In genomic region chr3:155688481-155688880, GRCh38 we compare ENCODE assay signal across 39 cellular contexts. TPM values are rescaled to one million over a fixed set of nuclear protein-coding genes. Genes with fewer than 3 reads are reported as not detected.
"Had no signal": no experiment of that assay in that cellular context is flagged by ENCODE, and none has a peak within 500 bp of the region (broad histone marks: within the 10 kb centered on the region; RNA-seq: fewer than 3 reads in every experiment).

No MANE protein-coding gene starts in this region.

- H3K4me3 ChIP-seq: adrenal gland, ascending aorta, body of pancreas, breast epithelium, cardiac muscle cell had no signal

- H3K4me1 Mint-ChIP-seq: activated naive CD4-positive, alpha-beta T cell treated with anti-CD3 and anti-CD28 coated beads, Interleukin-2, amount 10 ng/mL, durations not matched to agents 7 days and 5 days; activated naive CD4-positive, alpha-beta T cell treated with anti-CD3 and anti-CD28 coated beads, Interleukin-2, amount 50 U/mL, for 24 hours; activated naive CD8-positive, alpha-beta T cell treated with anti-CD3 and anti-CD28 coated beads for 36 hours; activated naive CD8-positive, alpha-beta T cell treated with anti-CD3 and anti-CD28 coated beads, Interleukin-2, amount 10 ng/mL, durations not matched to agents 7 days and 5 days; activated naive CD8-positive, alpha-beta T cell treated with anti-CD3 and anti-CD28 coated beads, Interleukin-2, amount 50 U/mL, for 24 hours; activated T-helper 17 cell treated with anti-CD3 and anti-CD28 coated beads, Interleukin-2, amount 50 U/mL, for 72 hours; central memory CD8-positive, alpha-beta T cell had no signal

- H3K9me3 Mint-ChIP-seq: activated naive CD4-positive, alpha-beta T cell treated with anti-CD3 and anti-CD28 coated beads for 36 hours; activated naive CD4-positive, alpha-beta T cell treated with anti-CD3 and anti-CD28 coated beads, Interleukin-2, amount 10 ng/mL, durations not matched to agents 7 days and 5 days; activated naive CD4-positive, alpha-beta T cell treated with anti-CD3 and anti-CD28 coated beads, Interleukin-2, amount 50 U/mL, for 24 hours; activated naive CD4-positive, alpha-beta T cell treated with anti-CD3 and anti-CD28 coated beads, Interleukin-2, amount 50 U/mL, for 72 hours; activated naive CD8-positive, alpha-beta T cell treated with anti-CD3 and anti-CD28 coated beads for 36 hours; activated naive CD8-positive, alpha-beta T cell treated with anti-CD3 and anti-CD28 coated beads, Interleukin-2, amount 10 ng/mL, durations not matched to agents 7 days and 5 days; activated naive CD8-positive, alpha-beta T cell treated with anti-CD3 and anti-CD28 coated beads, Interleukin-2, amount 50 U/mL, for 24 hours; activated T-cell treated with anti-CD3 and anti-CD28 coated beads, Interleukin-2, amount 50 U/mL, for 24 hours; activated T-cell treated with anti-CD3 and anti-CD28 coated beads, Interleukin-2, amount 50 U/mL, for 4 hours; activated T-cell treated with anti-CD3 and anti-CD28 coated beads, Interleukin-2, amount 50 U/mL, for 72 hours; activated T-helper 1 cell treated with anti-CD3 and anti-CD28 coated beads, Interleukin-12 subunit alpha, Interleukin-12 subunit beta, Interleukin-2, Interleukin-4 antibody, amounts not matched to agents 30 ng/mL and 10 ng/mL and 1 ng/mL, durations not matched to agents 14 hours and 24 hours and 36 hours; activated T-helper 17 cell treated with anti-CD3 and anti-CD28 coated beads, Interleukin-2, amount 50 U/mL, for 72 hours; activated T-helper 2 cell treated with anti-CD3 and anti-CD28 coated beads, Interferon-gamma antibody, Interleukin-2, Interleukin-4, amounts not matched to agents 10 μg/mL and 5 μg/mL and 100 μg/mL, durations not matched to agents 14 hours and 24 hours and 36 hours; central memory CD8-positive, alpha-beta T cell had no signal

- H3K4me1 ChIP-seq: adrenal gland, ascending aorta, body of pancreas, breast epithelium had no signal

- H3K27me3 ChIP-seq: adrenal gland, ascending aorta, body of pancreas, brain microvascular endothelial cell, breast epithelium, cardiac muscle cell had no signal

- H3K9me3 ChIP-seq: adrenal gland, ascending aorta, body of pancreas, breast epithelium had no signal

- H3K4me3 Mint-ChIP-seq: activated naive CD4-positive, alpha-beta T cell treated with anti-CD3 and anti-CD28 coated beads for 36 hours; activated naive CD4-positive, alpha-beta T cell treated with anti-CD3 and anti-CD28 coated beads, Interleukin-2, amount 10 ng/mL, durations not matched to agents 7 days and 5 days; activated naive CD4-positive, alpha-beta T cell treated with anti-CD3 and anti-CD28 coated beads, Interleukin-2, amount 50 U/mL, for 24 hours; activated naive CD8-positive, alpha-beta T cell; activated naive CD8-positive, alpha-beta T cell treated with anti-CD3 and anti-CD28 coated beads for 36 hours; activated naive CD8-positive, alpha-beta T cell treated with anti-CD3 and anti-CD28 coated beads, Interleukin-2, amount 10 ng/mL, durations not matched to agents 7 days and 5 days; activated naive CD8-positive, alpha-beta T cell treated with anti-CD3 and anti-CD28 coated beads, Interleukin-2, amount 50 U/mL, for 24 hours; activated T-cell treated with anti-CD3 and anti-CD28 coated beads, Interleukin-2, amount 50 U/mL, for 24 hours; activated T-cell treated with anti-CD3 and anti-CD28 coated beads, Interleukin-2, amount 50 U/mL, for 4 hours; activated T-cell treated with anti-CD3 and anti-CD28 coated beads, Interleukin-2, amount 50 U/mL, for 72 hours; activated T-helper 1 cell treated with anti-CD3 and anti-CD28 coated beads, Interleukin-12 subunit alpha, Interleukin-12 subunit beta, Interleukin-2, Interleukin-4 antibody, amounts not matched to agents 30 ng/mL and 10 ng/mL and 1 ng/mL, durations not matched to agents 14 hours and 24 hours and 36 hours; activated T-helper 17 cell treated with anti-CD3 and anti-CD28 coated beads, Interleukin-2, amount 50 U/mL, for 72 hours; brain; central memory CD8-positive, alpha-beta T cell had no signal

- H3K36me3 Mint-ChIP-seq: activated naive CD4-positive, alpha-beta T cell treated with anti-CD3 and anti-CD28 coated beads, Interleukin-2, amount 10 ng/mL, durations not matched to agents 7 days and 5 days; activated naive CD4-positive, alpha-beta T cell treated with anti-CD3 and anti-CD28 coated beads, Interleukin-2, amount 50 U/mL, for 24 hours; activated naive CD4-positive, alpha-beta T cell treated with anti-CD3 and anti-CD28 coated beads, Interleukin-2, amount 50 U/mL, for 72 hours; activated naive CD8-positive, alpha-beta T cell; activated naive CD8-positive, alpha-beta T cell treated with anti-CD3 and anti-CD28 coated beads for 36 hours; activated naive CD8-positive, alpha-beta T cell treated with anti-CD3 and anti-CD28 coated beads, Interleukin-2, amount 10 ng/mL, durations not matched to agents 7 days and 5 days had no signal

- H3K36me3 ChIP-seq: adrenal gland, ascending aorta, brain microvascular endothelial cell, breast epithelium, cardiac muscle cell had no signal

- H3K27me3 Mint-ChIP-seq: activated naive CD8-positive, alpha-beta T cell; activated naive CD8-positive, alpha-beta T cell treated with anti-CD3 and anti-CD28 coated beads, Interleukin-2, amount 50 U/mL, for 24 hours; activated T-cell treated with anti-CD3 and anti-CD28 coated beads, Interleukin-2, amount 50 U/mL, for 24 hours had no signal

- ATAC-seq: activated naive CD4-positive, alpha-beta T cell treated with anti-CD3 and anti-CD28 coated beads, Interleukin-2, amount 50 U/mL, for 72 hours; activated naive CD8-positive, alpha-beta T cell treated with anti-CD3 and anti-CD28 coated beads, Interleukin-2, amount 50 U/mL, for 24 hours; activated T-cell treated with anti-CD3 and anti-CD28 coated beads, Interleukin-2, amount 50 U/mL, for 4 hours; activated T-cell treated with anti-CD3 and anti-CD28 coated beads, Interleukin-2, amount 50 U/mL, for 72 hours; activated T-helper 17 cell treated with anti-CD3 and anti-CD28 coated beads, Interleukin-2, amount 50 U/mL, for 72 hours; body of pancreas had no signal

- H3K27ac Mint-ChIP-seq: activated naive CD4-positive, alpha-beta T cell treated with anti-CD3 and anti-CD28 coated beads for 36 hours; activated naive CD4-positive, alpha-beta T cell treated with anti-CD3 and anti-CD28 coated beads, Interleukin-2, amount 10 ng/mL, durations not matched to agents 7 days and 5 days; activated naive CD4-positive, alpha-beta T cell treated with anti-CD3 and anti-CD28 coated beads, Interleukin-2, amount 50 U/mL, for 24 hours; activated naive CD4-positive, alpha-beta T cell treated with anti-CD3 and anti-CD28 coated beads, Interleukin-2, amount 50 U/mL, for 72 hours; activated naive CD8-positive, alpha-beta T cell; activated naive CD8-positive, alpha-beta T cell treated with anti-CD3 and anti-CD28 coated beads for 36 hours; activated naive CD8-positive, alpha-beta T cell treated with anti-CD3 and anti-CD28 coated beads, Interleukin-2, amount 10 ng/mL, durations not matched to agents 7 days and 5 days; activated naive CD8-positive, alpha-beta T cell treated with anti-CD3 and anti-CD28 coated beads, Interleukin-2, amount 50 U/mL, for 24 hours; activated T-cell treated with anti-CD3 and anti-CD28 coated beads, Interleukin-2, amount 50 U/mL, for 24 hours; activated T-cell treated with anti-CD3 and anti-CD28 coated beads, Interleukin-2, amount 50 U/mL, for 72 hours; activated T-helper 1 cell treated with anti-CD3 and anti-CD28 coated beads, Interleukin-12 subunit alpha, Interleukin-12 subunit beta, Interleukin-2, Interleukin-4 antibody, amounts not matched to agents 30 ng/mL and 10 ng/mL and 1 ng/mL, durations not matched to agents 14 hours and 24 hours and 36 hours; activated T-helper 17 cell treated with anti-CD3 and anti-CD28 coated beads, Interleukin-2, amount 50 U/mL, for 72 hours; activated T-helper 2 cell treated with anti-CD3 and anti-CD28 coated beads, Interferon-gamma antibody, Interleukin-2, Interleukin-4, amounts not matched to agents 10 μg/mL and 5 μg/mL and 100 μg/mL, durations not matched to agents 14 hours and 24 hours and 36 hours; brain had no signal

- DNase-seq: activated effector memory CD4-positive, alpha-beta T cell treated with anti-CD3 and anti-CD28 coated beads, Interleukin-2, amount 50 U/mL, for 16 hours; activated effector memory CD4-positive, alpha-beta T cell treated with Interleukin-2 at 50 U/mL for 16 hours; activated gamma-delta T cell; activated gamma-delta T cell treated with Interleukin-2 at 50 U/mL for 16 hours; activated naive CD4-positive, alpha-beta T cell; activated naive CD4-positive, alpha-beta T cell treated with anti-CD3 and anti-CD28 coated beads for 36 hours; activated naive CD4-positive, alpha-beta T cell treated with anti-CD3 and anti-CD28 coated beads, Interleukin-2, amount 10 ng/mL, durations not matched to agents 7 days and 5 days; activated naive CD4-positive, alpha-beta T cell treated with anti-CD3 and anti-CD28 coated beads, Interleukin-2, amount 50 U/mL, for 16 hours; activated naive CD4-positive, alpha-beta T cell treated with Interleukin-2 at 50 U/mL for 16 hours; activated naive CD8-positive, alpha-beta T cell treated with anti-CD3 and anti-CD28 coated beads for 36 hours; activated naive CD8-positive, alpha-beta T cell treated with anti-CD3 and anti-CD28 coated beads, Interleukin-2, amount 10 ng/mL, durations not matched to agents 7 days and 5 days; activated naive CD8-positive, alpha-beta T cell treated with anti-CD3 and anti-CD28 coated beads, Interleukin-2, amount 50 U/mL, for 24 hours; activated T-cell treated with anti-CD3 and anti-CD28 coated beads for 4 hours; activated T-cell treated with anti-CD3 and anti-CD28 coated beads, Interleukin-2, amount 50 U/mL, for 1 hour; activated T-cell treated with anti-CD3 and anti-CD28 coated beads, Interleukin-2, amount 50 U/mL, for 24 hours; activated T-cell treated with anti-CD3 and anti-CD28 coated beads, Interleukin-2, amount 50 U/mL, for 4 hours; activated T-cell treated with anti-CD3 and anti-CD28 coated beads, Interleukin-2, amount 50 U/mL, for 48 hours; activated T-cell treated with anti-CD3 and anti-CD28 coated beads, Interleukin-2, amount 50 U/mL, for 72 hours; adrenal gland; amniotic stem cell; amygdala; anterior cingulate cortex; aorta; body of pancreas; brain microvascular endothelial cell; caudate nucleus; central memory CD4-positive, alpha-beta T cell; cerebellar nuclear complex had no signal

- H3K27ac ChIP-seq: adrenal gland, ascending aorta, body of pancreas, brain microvascular endothelial cell, breast epithelium, cardiac muscle cell had no signal

RNA-seq across cellular contexts. Expression of gene PLCH1, which starts 56.4 kb away (rescaled TPM):
- total RNA-seq: ascending aorta had no signal
